1 cellular context compared by ENCODE assay signal in genomic region chr19:51367565-51368365, GRCh38.
TF ChIP-seq lines count a peak whose summit lies in the region.

No MANE protein-coding gene starts in this region.

TF ChIP-seq in WTC11, 78 proteins besides CTCF, POLR2A, EP300 and RAD21 (continued from another document):
- TF ChIP-seq, protein P1, sequence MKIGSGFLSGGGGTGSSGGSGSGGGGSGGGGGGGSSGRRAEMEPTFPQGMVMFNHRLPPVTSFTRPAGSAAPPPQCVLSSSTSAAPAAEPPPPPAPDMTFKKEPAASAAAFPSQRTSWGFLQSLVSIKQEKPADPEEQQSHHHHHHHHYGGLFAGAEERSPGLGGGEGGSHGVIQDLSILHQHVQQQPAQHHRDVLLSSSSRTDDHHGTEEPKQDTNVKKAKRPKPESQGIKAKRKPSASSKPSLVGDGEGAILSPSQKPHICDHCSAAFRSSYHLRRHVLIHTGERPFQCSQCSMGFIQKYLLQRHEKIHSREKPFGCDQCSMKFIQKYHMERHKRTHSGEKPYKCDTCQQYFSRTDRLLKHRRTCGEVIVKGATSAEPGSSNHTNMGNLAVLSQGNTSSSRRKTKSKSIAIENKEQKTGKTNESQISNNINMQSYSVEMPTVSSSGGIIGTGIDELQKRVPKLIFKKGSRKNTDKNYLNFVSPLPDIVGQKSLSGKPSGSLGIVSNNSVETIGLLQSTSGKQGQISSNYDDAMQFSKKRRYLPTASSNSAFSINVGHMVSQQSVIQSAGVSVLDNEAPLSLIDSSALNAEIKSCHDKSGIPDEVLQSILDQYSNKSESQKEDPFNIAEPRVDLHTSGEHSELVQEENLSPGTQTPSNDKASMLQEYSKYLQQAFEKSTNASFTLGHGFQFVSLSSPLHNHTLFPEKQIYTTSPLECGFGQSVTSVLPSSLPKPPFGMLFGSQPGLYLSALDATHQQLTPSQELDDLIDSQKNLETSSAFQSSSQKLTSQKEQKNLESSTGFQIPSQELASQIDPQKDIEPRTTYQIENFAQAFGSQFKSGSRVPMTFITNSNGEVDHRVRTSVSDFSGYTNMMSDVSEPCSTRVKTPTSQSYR (CRISPR knock-in tag; IDR thresholded peaks at IDR 0.05), result peak; percentile 44; the same call in 1 of the 2 replicates
- TF ChIP-seq MAX (CRISPR knock-in tag; IDR thresholded peaks at IDR 0.05) (peak; percentile 83), NFE2L1 (CRISPR knock-in tag; IDR thresholded peaks at IDR 0.05) (peak; percentile 74; the same call in 1 of the 2 replicates), RELA (CRISPR knock-in tag; IDR thresholded peaks at IDR 0.05; ENCODE audit: borderline replicate concordance) (no peak), ATF2 (CRISPR knock-in tag; IDR thresholded peaks at IDR 0.05; ENCODE audit: borderline replicate concordance, low read depth) (no peak), TEAD1 (CRISPR knock-in tag; IDR thresholded peaks at IDR 0.05) (0 out of 2 replicates have a peak, but pooled peaks have one; percentile 36), GTF2I (CRISPR knock-in tag; conservative IDR thresholded peaks at IDR 0.05) (no peak), GABPB1 (CRISPR knock-in tag; IDR thresholded peaks at IDR 0.05) (peak; percentile 48), FOXP1 (CRISPR knock-in tag; IDR thresholded peaks at IDR 0.05; ENCODE audit: borderline replicate concordance) (peak; percentile 85; the same call in 1 of the 2 replicates), SOX15 (CRISPR knock-in tag; IDR thresholded peaks at IDR 0.05) (no peak), IRF2 (CRISPR knock-in tag; IDR thresholded peaks at IDR 0.05; ENCODE audit: borderline replicate concordance, low read depth) (no peak), HMGA2 (CRISPR knock-in tag; IDR thresholded peaks at IDR 0.05) (no peak), ETV6 (CRISPR knock-in tag; IDR thresholded peaks at IDR 0.05) (peak; percentile 81; the same call in 1 of the 2 replicates), FOXK1 (CRISPR knock-in tag; IDR thresholded peaks at IDR 0.05) (peak; percentile 76), USF1 (CRISPR knock-in tag; IDR thresholded peaks at IDR 0.05) (no peak; the same call in 1 of the 2 replicates), PREB (CRISPR knock-in tag; IDR thresholded peaks at IDR 0.05; ENCODE audit: borderline replicate concordance) (no peak), FOXJ3 (CRISPR knock-in tag; IDR thresholded peaks at IDR 0.05; ENCODE audit: borderline replicate concordance) (no peak), HMGXB4 (CRISPR knock-in tag; IDR thresholded peaks at IDR 0.05) (peak; percentile 68; the same call in 1 of the 2 replicates), JAZF1 (CRISPR knock-in tag; IDR thresholded peaks at IDR 0.05) (no peak), NR3C1 (CRISPR knock-in tag; conservative IDR thresholded peaks at IDR 0.05; ENCODE audit: low read depth) (no peak)
- TF ChIP-seq, protein P2, sequence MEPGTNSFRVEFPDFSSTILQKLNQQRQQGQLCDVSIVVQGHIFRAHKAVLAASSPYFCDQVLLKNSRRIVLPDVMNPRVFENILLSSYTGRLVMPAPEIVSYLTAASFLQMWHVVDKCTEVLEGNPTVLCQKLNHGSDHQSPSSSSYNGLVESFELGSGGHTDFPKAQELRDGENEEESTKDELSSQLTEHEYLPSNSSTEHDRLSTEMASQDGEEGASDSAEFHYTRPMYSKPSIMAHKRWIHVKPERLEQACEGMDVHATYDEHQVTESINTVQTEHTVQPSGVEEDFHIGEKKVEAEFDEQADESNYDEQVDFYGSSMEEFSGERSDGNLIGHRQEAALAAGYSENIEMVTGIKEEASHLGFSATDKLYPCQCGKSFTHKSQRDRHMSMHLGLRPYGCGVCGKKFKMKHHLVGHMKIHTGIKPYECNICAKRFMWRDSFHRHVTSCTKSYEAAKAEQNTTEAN (CRISPR knock-in tag; IDR thresholded peaks at IDR 0.05), result peak; percentile 88
- TF ChIP-seq, protein P3, sequence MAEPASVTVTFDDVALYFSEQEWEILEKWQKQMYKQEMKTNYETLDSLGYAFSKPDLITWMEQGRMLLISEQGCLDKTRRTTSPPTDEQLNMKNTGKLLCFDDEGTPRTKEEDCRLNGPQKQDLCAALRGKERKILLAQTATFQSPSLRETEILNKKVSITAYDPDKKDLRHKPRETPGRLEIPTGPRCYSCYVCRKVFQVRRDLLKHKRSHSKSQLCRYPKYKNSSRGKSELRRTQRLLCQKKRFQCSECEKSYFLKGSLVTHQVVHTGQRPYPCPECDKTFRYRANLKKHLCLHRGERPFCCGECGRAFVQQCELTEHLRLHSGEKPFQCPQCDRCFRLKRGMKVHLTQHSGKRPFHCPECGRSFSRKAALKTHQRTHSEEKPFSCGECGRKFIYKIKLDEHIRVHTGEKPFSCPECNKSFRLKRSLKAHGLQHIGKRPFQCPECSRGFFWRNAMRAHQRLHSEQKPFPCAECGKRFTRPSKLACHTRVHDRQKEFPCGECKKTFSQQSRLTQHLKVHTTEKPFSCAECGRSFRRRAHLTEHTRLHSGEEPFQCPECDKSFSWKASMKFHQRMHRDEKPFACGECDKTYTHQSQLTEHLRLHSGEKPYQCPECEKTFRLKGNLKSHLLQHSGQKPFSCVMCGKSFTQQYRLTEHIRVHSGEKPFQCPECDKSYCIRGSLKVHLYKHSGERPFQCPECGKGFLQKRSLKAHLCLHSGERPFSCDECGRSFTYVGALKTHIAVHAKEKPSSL (CRISPR knock-in tag; conservative IDR thresholded peaks at IDR 0.05), result no peak
- TF ChIP-seq, protein P4, sequence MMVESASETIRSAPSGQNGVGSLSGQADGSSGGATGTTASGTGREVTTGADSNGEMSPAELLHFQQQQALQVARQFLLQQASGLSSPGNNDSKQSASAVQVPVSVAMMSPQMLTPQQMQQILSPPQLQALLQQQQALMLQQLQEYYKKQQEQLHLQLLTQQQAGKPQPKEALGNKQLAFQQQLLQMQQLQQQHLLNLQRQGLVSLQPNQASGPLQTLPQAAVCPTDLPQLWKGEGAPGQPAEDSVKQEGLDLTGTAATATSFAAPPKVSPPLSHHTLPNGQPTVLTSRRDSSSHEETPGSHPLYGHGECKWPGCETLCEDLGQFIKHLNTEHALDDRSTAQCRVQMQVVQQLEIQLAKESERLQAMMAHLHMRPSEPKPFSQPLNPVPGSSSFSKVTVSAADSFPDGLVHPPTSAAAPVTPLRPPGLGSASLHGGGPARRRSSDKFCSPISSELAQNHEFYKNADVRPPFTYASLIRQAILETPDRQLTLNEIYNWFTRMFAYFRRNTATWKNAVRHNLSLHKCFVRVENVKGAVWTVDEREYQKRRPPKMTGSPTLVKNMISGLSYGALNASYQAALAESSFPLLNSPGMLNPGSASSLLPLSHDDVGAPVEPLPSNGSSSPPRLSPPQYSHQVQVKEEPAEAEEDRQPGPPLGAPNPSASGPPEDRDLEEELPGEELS (CRISPR knock-in tag; IDR thresholded peaks at IDR 0.05), result peak; percentile 79
- TF ChIP-seq, protein P5, sequence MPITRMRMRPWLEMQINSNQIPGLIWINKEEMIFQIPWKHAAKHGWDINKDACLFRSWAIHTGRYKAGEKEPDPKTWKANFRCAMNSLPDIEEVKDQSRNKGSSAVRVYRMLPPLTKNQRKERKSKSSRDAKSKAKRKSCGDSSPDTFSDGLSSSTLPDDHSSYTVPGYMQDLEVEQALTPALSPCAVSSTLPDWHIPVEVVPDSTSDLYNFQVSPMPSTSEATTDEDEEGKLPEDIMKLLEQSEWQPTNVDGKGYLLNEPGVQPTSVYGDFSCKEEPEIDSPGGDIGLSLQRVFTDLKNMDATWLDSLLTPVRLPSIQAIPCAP (CRISPR knock-in tag; IDR thresholded peaks at IDR 0.05), result no peak
